14 cellular contexts compared by ENCODE assay signal in the genomic region with DNA sequence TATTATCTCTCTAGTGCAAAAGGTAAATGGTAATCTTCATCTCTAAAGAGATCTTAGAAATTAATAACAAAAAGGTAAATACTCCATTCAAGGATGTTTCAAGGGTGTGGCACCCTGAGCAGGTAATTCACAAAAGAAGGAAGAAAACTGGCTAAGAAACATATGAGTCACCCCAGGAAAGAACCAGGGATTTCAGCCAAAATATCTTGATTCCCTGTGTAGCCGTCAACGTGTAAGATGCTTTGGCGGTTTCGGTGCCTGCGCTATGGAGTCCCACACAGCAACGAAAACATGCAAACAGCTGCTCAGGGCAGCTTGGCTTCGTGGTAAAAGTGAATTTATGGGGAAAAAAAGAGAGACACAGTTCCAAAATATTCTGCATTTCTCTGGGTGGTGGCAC. TPM values are rescaled to one million over a fixed set of nuclear protein-coding genes. Genes with fewer than 3 reads are reported as not detected.
DNase-seq lines count a peak whose midpoint lies in the region; ATAC-seq and TF ChIP-seq lines count a peak whose summit lies in the region.
"Had no signal": no experiment of that assay in that cellular context is flagged by ENCODE, and none has a peak within 500 bp of the region (broad histone marks: within the 10 kb centered on the region; RNA-seq: fewer than 3 reads in every experiment).

No MANE protein-coding gene starts in this region.

- peaks cover 56% of the 10 kb centered on the region for H3K36me3 Mint-ChIP-seq in activated CD8-positive, alpha-beta T cell treated with anti-CD3 and anti-CD28 coated beads for 36 hours (ENCODE audit: low read depth)
- H3K36me3 Mint-ChIP-seq in endodermal cell (ENCODE audit: low read depth) = no peaks in the 10 kb centered on the region

- POLR2A ChIA-PET in activated CD8-positive, alpha-beta T cell treated with anti-CD3 and anti-CD28 coated beads for 36 hours (lab: Charles Lee) = interaction anchor here (1.4 to 8.4 kb wide), 5 partner anchors 15 to 33 kb away, joined by 4 to 55 read pairs (median 4); no protein-coding TSS in a partner anchor

- peaks cover 63% of the 10 kb centered on the region for H3K4me1 Mint-ChIP-seq in activated CD8-positive, alpha-beta T cell treated with anti-CD3 and anti-CD28 coated beads for 36 hours (ENCODE audit: low read depth)
- H3K4me1 Mint-ChIP-seq in endodermal cell = no peaks in the 10 kb centered on the region

- H3K27ac ChIP-seq in endodermal cell (ENCODE audit: low read depth, low read length) = no peak overlapping the region

- CTCF ChIA-PET in activated CD8-positive, alpha-beta T cell treated with anti-CD3 and anti-CD28 coated beads for 36 hours (lab: Charles Lee) = interaction anchor here (0.6 to 7.5 kb wide), 8 partner anchors 10 to 211 kb away, joined by 3 to 63 read pairs (median 4); partner anchors contain the start of gene UBE2G2

- DNase-seq in A172 (ENCODE audit: low spot score) (peak; percentile 77), Daoy (ENCODE audit: low read depth) (peak; percentile 48), fibroblast of pulmonary artery (ENCODE audit: low read depth) (peak; percentile 22), endodermal cell (no peak), NCI-H2227 treated with DMSO at 0.1 percent for 48 hours (lab: John Stamatoyannopoulos, UW) (no peak), DMS153 treated with DMSO at 0.1 percent for 48 hours (lab: John Stamatoyannopoulos, UW; ENCODE audit: unreplicated experiment) (no peak)
- DNase-seq in activated CD8-positive, alpha-beta T cell treated with anti-CD3 and anti-CD28 coated beads for 36 hours = no peak
- DNase-seq: C1 segment of cervical spinal cord, foreskin melanocyte, NCI-H1694, NCI-H748 treated with DMSO at 0.1 percent for 48 hours, retina, SHP77 treated with DMSO at 0.1 percent for 48 hours had no signal

- H3K36me3 ChIP-seq in endodermal cell (ENCODE audit: control insufficient read depth, insufficient read depth, low read length) = no peaks in the 10 kb centered on the region

- WGBS in endodermal cell (ENCODE audit: insufficient coverage in 1 of 2, insufficient read length in 1 of 2), 2 experiments = 86 to 91% methylated on average over 7 of the region's 7 CpGs

- H3K27me3 ChIP-seq in endodermal cell (ENCODE audit: control insufficient read depth, insufficient read depth, low read length, poor library complexity, severe bottlenecking) = peaks cover 24% of the 10 kb centered on the region

- no peaks in the 10 kb centered on the region for H3K9me3 ChIP-seq in endodermal cell (ENCODE audit: control insufficient read depth, low read length)

- no peaks in the 10 kb centered on the region for H3K9me3 Mint-ChIP-seq in activated CD8-positive, alpha-beta T cell treated with anti-CD3 and anti-CD28 coated beads for 36 hours
- H3K9me3 Mint-ChIP-seq in endodermal cell = no peaks in the 10 kb centered on the region

- H3K27me3 Mint-ChIP-seq in activated CD8-positive, alpha-beta T cell treated with anti-CD3 and anti-CD28 coated beads for 36 hours = no peaks in the 10 kb centered on the region
- peaks cover 37% of the 10 kb centered on the region for H3K27me3 Mint-ChIP-seq in endodermal cell (ENCODE audit: insufficient read depth)

- H3K9ac ChIP-seq in endodermal cell (ENCODE audit: extremely low read depth, low read length, poor library complexity, severe bottlenecking) = no peak overlapping the region

- no peak for ATAC-seq in activated CD8-positive, alpha-beta T cell treated with anti-CD3 and anti-CD28 coated beads for 36 hours
- no peak for ATAC-seq in HG02885 (IDR thresholded peaks at IDR 0.05; ENCODE audit: poor library complexity, unreplicated experiment)

- H3K27ac Mint-ChIP-seq in activated CD8-positive, alpha-beta T cell treated with anti-CD3 and anti-CD28 coated beads for 36 hours = peak overlapping the region; percentile 80
- H3K27ac Mint-ChIP-seq in endodermal cell = no peak overlapping the region

- peak overlapping the region; percentile 100 for H3K4me3 Mint-ChIP-seq in activated CD8-positive, alpha-beta T cell treated with anti-CD3 and anti-CD28 coated beads for 36 hours
- H3K4me3 Mint-ChIP-seq in endodermal cell = no peak overlapping the region

- no peak for TF ChIP-seq CTCF in activated CD8-positive, alpha-beta T cell treated with anti-CD3 and anti-CD28 coated beads for 36 hours (IDR thresholded peaks at IDR 0.05)
- TF ChIP-seq CTCF in fibroblast of pulmonary artery (IDR thresholded peaks at IDR 0.05; ENCODE audit: low read length, missing control alignments) (no peak), endodermal cell (conservative IDR thresholded peaks at IDR 0.05) (no peak)

- intact Hi-C loops in activated CD8-positive, alpha-beta T cell treated with anti-CD3 and anti-CD28 coated beads for 36 hours (cut with micrococcal nuclease) = no loop called here

- H3K4me3 ChIP-seq in fibroblast of pulmonary artery (replicated peaks; ENCODE audit: low read depth, low read length) (no peak overlapping the region), endodermal cell (ENCODE audit: low read length) (no peak overlapping the region)

- no peaks in the 10 kb centered on the region for H3K4me1 ChIP-seq in endodermal cell (ENCODE audit: control insufficient read depth, insufficient read depth, low read length)

RNA-seq across cellular contexts. Expression of gene ITGB2, which starts 3.7 kb away (rescaled TPM):
- 0.19 and 1.2 TPM in 2 replicates for total RNA-seq in A172 (2014; rRNA removed; shearing (Covaris generic))
- 0.09 and 1.0 TPM in 2 replicates for total RNA-seq in Daoy (2014; rRNA removed; shearing (Covaris generic))
- 100 to 1,000 TPM; 340 to 343 TPM for total RNA-seq in activated CD8-positive, alpha-beta T cell treated with anti-CD3 and anti-CD28 coated beads for 36 hours
- 1 to 10 TPM; 1.6 to 2.3 TPM for total RNA-seq in endodermal cell
- polyA plus RNA-seq in endodermal cell (2013, experiment 1 of 2) = 0.36 TPM
- 0.54 TPM for polyA plus RNA-seq in endodermal cell (2013, experiment 2 of 2)

RNA-seq across cellular contexts. Expression of gene SLX9, which starts 22.9 kb away (rescaled TPM):
- total RNA-seq in A172 (2014; rRNA removed; shearing (Covaris generic)) = 33.6 and 42.6 TPM in 2 replicates
- total RNA-seq in Daoy (2014; rRNA removed; shearing (Covaris generic)) = 46.9 and 60.5 TPM in 2 replicates
- 10 to 100 TPM; 76.0 to 76.5 TPM for total RNA-seq in activated CD8-positive, alpha-beta T cell treated with anti-CD3 and anti-CD28 coated beads for 36 hours
- 10 to 100 TPM; 38.0 to 48.9 TPM for total RNA-seq in endodermal cell
- polyA plus RNA-seq in endodermal cell (2013, experiment 1 of 2) = 27.9 TPM
- polyA plus RNA-seq in endodermal cell (2013, experiment 2 of 2) = 24.0 TPM

RNA-seq across cellular contexts. Expression of gene PTTG1IP, which starts 43.5 kb away (rescaled TPM):
- 637 and 713 TPM in 2 replicates for total RNA-seq in A172 (2014; rRNA removed; shearing (Covaris generic))
- 321 and 333 TPM in 2 replicates for total RNA-seq in Daoy (2014; rRNA removed; shearing (Covaris generic))
- 10 to 100 TPM; 60.7 to 61.8 TPM for total RNA-seq in activated CD8-positive, alpha-beta T cell treated with anti-CD3 and anti-CD28 coated beads for 36 hours
- total RNA-seq in endodermal cell = 100 to 1,000 TPM; 155 to 168 TPM
- 225 TPM for polyA plus RNA-seq in endodermal cell (2013, experiment 1 of 2)
- polyA plus RNA-seq in endodermal cell (2013, experiment 2 of 2) = 224 TPM

Comparison
In these comparisons a context has a peak if more than half of its experiments do, and no peak if none do; other contexts are left out.
1. DNase-seq: peak in A172 (single experiment), Daoy (single experiment) and fibroblast of pulmonary artery (single experiment); none in activated CD8-positive, alpha-beta T cell treated with anti-CD3 and anti-CD28 coated beads for 36 hours (single experiment), endodermal cell (single experiment), NCI-H2227 treated with DMSO at 0.1 percent for 48 hours (single experiment) and DMS153 treated with DMSO at 0.1 percent for 48 hours (single experiment).
2. RNA of gene ITGB2, which starts 3.7 kb away (total RNA-seq): 340 to 343 TPM in activated CD8-positive, alpha-beta T cell treated with anti-CD3 and anti-CD28 coated beads for 36 hours; 1.6 to 2.3 TPM in endodermal cell, 0.09 to 1.0 TPM in Daoy and 0.19 to 1.2 TPM in A172; every median in the first group is over 100 times any median in the second.